8 cellular contexts compared by ENCODE assay signal in the genomic region with DNA sequence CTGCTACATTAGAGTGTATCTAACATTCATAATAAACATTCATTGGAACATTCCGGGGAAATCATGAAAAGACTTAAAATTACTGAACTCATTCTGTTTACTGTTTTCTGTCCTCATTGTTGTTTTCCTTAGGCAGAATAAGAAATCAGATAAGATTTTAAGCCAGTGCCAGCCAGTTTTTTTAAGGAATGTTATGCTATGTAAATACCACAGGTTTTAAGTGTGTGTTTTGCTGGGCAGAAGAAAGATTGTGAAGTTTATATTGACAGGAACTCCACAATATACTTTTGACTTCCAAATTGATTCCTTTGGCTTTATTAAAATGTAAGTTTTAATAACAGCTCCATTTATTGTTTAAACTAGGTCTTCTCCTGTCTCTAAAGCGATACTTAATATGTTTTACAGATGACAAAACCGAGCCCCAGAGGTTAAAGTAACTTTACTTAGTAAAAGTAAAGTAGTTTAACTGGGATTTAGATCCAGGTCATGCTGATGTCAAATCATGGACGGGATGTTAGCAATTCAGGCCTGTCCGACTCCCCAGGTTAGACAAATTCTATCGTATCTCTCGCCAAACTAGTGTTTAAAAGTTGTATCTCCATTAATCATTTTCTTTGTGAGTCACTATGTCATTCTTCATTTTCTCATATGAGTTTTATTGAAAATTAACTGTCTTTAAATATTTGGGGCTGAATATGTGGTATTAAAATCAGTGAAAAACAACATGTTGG. TPM values are rescaled to one million over a fixed set of nuclear protein-coding genes. Genes with fewer than 3 reads are reported as not detected.
A peak's percentile ranks its signal among the peaks of the same experiment; 100 is the strongest.
DNase-seq lines count a peak whose midpoint lies in the region; ATAC-seq and TF ChIP-seq lines count a peak whose summit lies in the region.

No MANE protein-coding gene starts in this region.

- intact Hi-C loops in activated CD4-positive, alpha-beta memory T cell treated with anti-CD3 and anti-CD28 coated beads for 36 hours (cut with micrococcal nuclease): loop anchor here (5.0 to 10.0 kb wide), 3 partner anchors 40 to 218 kb away; no protein-coding TSS in a partner anchor

- peak overlapping the region; percentile 91 for H3K4me3 Mint-ChIP-seq in activated CD4-positive, alpha-beta memory T cell treated with anti-CD3 and anti-CD28 coated beads for 36 hours

- no peak for ATAC-seq in foreskin keratinocyte
- no peak for ATAC-seq in HG03139 (IDR thresholded peaks at IDR 0.05; ENCODE audit: unreplicated experiment)
- no peak for ATAC-seq in GM18867 (IDR thresholded peaks at IDR 0.05; ENCODE audit: unreplicated experiment)

- TF ChIP-seq CTCF in HEK293 (tag by site-specific recombination; IDR thresholded peaks at IDR 0.05) (no peak), foreskin keratinocyte (conservative IDR thresholded peaks at IDR 0.05) (no peak)

- no peaks in the 10 kb centered on the region; a peak in 1 of 3 replicates for H3K36me3 ChIP-seq in HEK293 (ENCODE audit: control insufficient read depth in 2 of 2, insufficient read depth in 1 of 2, low read length in 2 of 2)
- no peaks in the 10 kb centered on the region for H3K36me3 ChIP-seq in skeletal muscle tissue (ENCODE audit: control insufficient read depth in 3 of 3, insufficient read depth in 3 of 3, low read length in 3 of 3)

- no peaks in the 10 kb centered on the region for H3K27me3 Mint-ChIP-seq in activated CD4-positive, alpha-beta memory T cell treated with anti-CD3 and anti-CD28 coated beads for 36 hours

- POLR2A ChIA-PET in HEK293 (lab: Yijun Ruan, JAX): interaction anchor here (0.5 kb wide), 1 partner anchor 33 kb away, joined by 4 read pairs; no protein-coding TSS in a partner anchor
- POLR2A ChIA-PET in activated CD4-positive, alpha-beta memory T cell treated with anti-CD3 and anti-CD28 coated beads for 36 hours (lab: Charles Lee): interaction anchor here (1.0 kb wide), 1 partner anchor 105 kb away, joined by 3 read pairs; no protein-coding TSS in a partner anchor

- no peaks in the 10 kb centered on the region for H3K27me3 ChIP-seq in foreskin keratinocyte
- no peaks in the 10 kb centered on the region for H3K27me3 ChIP-seq in skeletal muscle tissue (ENCODE audit: control insufficient read depth in 3 of 3, insufficient read depth in 3 of 3, low read length in 3 of 3)

- H3K27ac Mint-ChIP-seq in activated CD4-positive, alpha-beta memory T cell treated with anti-CD3 and anti-CD28 coated beads for 36 hours: no peak overlapping the region

- no peak for DNase-seq in activated CD4-positive, alpha-beta memory T cell treated with anti-CD3 and anti-CD28 coated beads for 36 hours
- no peak for DNase-seq in foreskin keratinocyte
- DNase-seq in hepatic stellate cell (ENCODE audit: low spot score): no peak
- DNase-seq in NK-92 (lab: John Stamatoyannopoulos, UW; ENCODE audit: unreplicated experiment): no peak

- H3K4me1 Mint-ChIP-seq in activated CD4-positive, alpha-beta memory T cell treated with anti-CD3 and anti-CD28 coated beads for 36 hours (ENCODE audit: low read depth): peaks cover 23% of the 10 kb centered on the region

- peak overlapping the region; percentile 93; the same call in 1 of the 2 replicates for H3K27ac ChIP-seq in HEK293 (ENCODE audit: extremely low read depth, low read depth, low read length)
- peak overlapping the region; percentile 44 for H3K27ac ChIP-seq in foreskin keratinocyte
- peak overlapping the region; percentile 95 for H3K27ac ChIP-seq in skeletal muscle tissue (ENCODE audit: low read depth, low read length)

- peaks cover 14% of the 10 kb centered on the region for H3K36me3 Mint-ChIP-seq in activated CD4-positive, alpha-beta memory T cell treated with anti-CD3 and anti-CD28 coated beads for 36 hours

- H3K9me3 Mint-ChIP-seq in activated CD4-positive, alpha-beta memory T cell treated with anti-CD3 and anti-CD28 coated beads for 36 hours: no peaks in the 10 kb centered on the region

- H3K4me3 ChIP-seq in HEK293 (ENCODE audit: low read depth, low read length) (peak overlapping the region; percentile 84), skeletal muscle tissue (ENCODE audit: low read length in 3 of 3) (peak overlapping the region; percentile 92 to 96 (median 93))

- peaks cover 6% of the 10 kb centered on the region; the same call in 1 of the 2 replicates for H3K4me1 ChIP-seq in HEK293 (ENCODE audit: control insufficient read depth, insufficient read depth, low read length)
- peaks cover 13% of the 10 kb centered on the region for H3K4me1 ChIP-seq in foreskin keratinocyte
- peaks cover 2 to 13% (median 12%) of the 10 kb centered on the region in 3 donors for H3K4me1 ChIP-seq in skeletal muscle tissue (ENCODE audit: control insufficient read depth in 3 of 3, insufficient read depth in 3 of 3, low read length in 3 of 3)

- CTCF ChIA-PET in HEK293 (lab: Yijun Ruan, JAX): no interaction called here
- CTCF ChIA-PET in activated CD4-positive, alpha-beta memory T cell treated with anti-CD3 and anti-CD28 coated beads for 36 hours (lab: Charles Lee): interaction anchor here (1.2 to 4.7 kb wide), 3 partner anchors 102 to 291 kb away, joined by 3 to 17 read pairs (median 7); partner anchors contain the start of genes COX14 and DIP2B

- H3K9ac ChIP-seq in skeletal muscle tissue (ENCODE audit: low read depth in 1 of 3, low read length in 3 of 3): peak overlapping the region; percentile 92 to 96 (median 93)

- no peaks in the 10 kb centered on the region for H3K9me3 ChIP-seq in HEK293 (ENCODE audit: control insufficient read depth, insufficient read depth, low read depth, low read length)
- no peaks in the 10 kb centered on the region for H3K9me3 ChIP-seq in skeletal muscle tissue (ENCODE audit: control insufficient read depth in 3 of 3, low read length in 3 of 3)

TF ChIP-seq in HEK293, 187 proteins besides CTCF, POLR2A, EP300 and RAD21:
- TF ChIP-seq PRDM6 (tag by site-specific recombination; IDR thresholded peaks at IDR 0.05): peak; percentile 69
- no peak for TF ChIP-seq SP2 (tag by site-specific recombination; IDR thresholded peaks at IDR 0.05)
TF ChIP-seq in HEK293: peak in this region for 1.

RNA-seq across cellular contexts. Expression of gene LARP4, which starts 1.8 kb away (rescaled TPM):
- 10 to 100 TPM; 62.2 to 64.0 TPM for total RNA-seq in activated CD4-positive, alpha-beta memory T cell treated with anti-CD3 and anti-CD28 coated beads for 36 hours
- 38.3 and 42.8 TPM in 2 replicates for total RNA-seq in foreskin keratinocyte
- 7.2 and 9.2 TPM in 2 replicates for polyA plus RNA-seq in foreskin keratinocyte
- 37.6 TPM for total RNA-seq in skeletal muscle tissue

RNA-seq across cellular contexts. Expression of gene FAM186A, which starts 6.0 kb away (rescaled TPM):
- not detected for total RNA-seq in activated CD4-positive, alpha-beta memory T cell treated with anti-CD3 and anti-CD28 coated beads for 36 hours
- total RNA-seq in foreskin keratinocyte (not detected in 2 replicates), skeletal muscle tissue (not detected)
- not detected in 2 replicates for polyA plus RNA-seq in foreskin keratinocyte

Comparison
In these comparisons a context has a peak if more than half of its experiments do, and no peak if none do; other contexts are left out.
1. H3K27ac ChIP-seq: peak in every context shown above with its lines; median percentile 95 in skeletal muscle tissue; 93 in HEK293; 44 in foreskin keratinocyte.